ENCODE assay signal across 9 cellular contexts in the genomic region with DNA sequence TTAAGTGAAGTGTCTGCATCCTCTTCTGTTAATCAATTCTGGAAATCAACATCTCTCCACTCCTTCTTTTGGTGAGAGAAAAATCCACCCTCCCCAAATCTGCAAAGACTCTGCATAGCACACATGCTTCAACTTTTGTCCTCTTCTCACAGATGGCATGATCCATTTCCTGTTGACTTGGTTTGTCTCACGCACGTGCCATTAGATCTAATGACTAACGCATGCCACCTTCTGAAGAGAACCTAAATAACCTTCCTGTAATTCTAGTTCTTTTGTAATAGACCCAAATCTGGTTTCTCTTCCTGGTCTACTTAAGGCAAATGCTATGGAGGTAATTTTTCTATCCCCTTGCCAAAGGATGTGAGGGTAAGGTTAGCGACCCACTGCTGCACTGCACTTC. TPM values are rescaled to one million over a fixed set of nuclear protein-coding genes. Genes with fewer than 3 reads are reported as not detected.
DNase-seq lines count a peak whose midpoint lies in the region; ATAC-seq and TF ChIP-seq lines count a peak whose summit lies in the region.
"Had no signal": no experiment of that assay in that cellular context is flagged by ENCODE, and none has a peak within 500 bp of the region (broad histone marks: within the 10 kb centered on the region; RNA-seq: fewer than 3 reads in every experiment).

No MANE protein-coding gene starts in this region.

- peak overlapping the region in 3 of 4 donors; percentile 3 to 53 (median 51) for H3K4me3 Mint-ChIP-seq in CD4-positive, CD25-positive, alpha-beta regulatory T cell
- H3K4me3 Mint-ChIP-seq in stimulated activated effector memory CD8-positive, alpha-beta T cell treated with anti-CD3 and anti-CD28 coated beads, Interleukin-12 subunit alpha, Interleukin-12 subunit beta, amount 100 ng/mL, for 72 hours: no peak overlapping the region

- no peaks in the 10 kb centered on the region for H3K9me2 ChIP-seq in MM.1S (replicated peaks; ENCODE audit: insufficient read depth, low read length)

- no peaks in the 10 kb centered on the region for H3K9me3 Mint-ChIP-seq in CD4-positive, CD25-positive, alpha-beta regulatory T cell
- no peaks in the 10 kb centered on the region for H3K9me3 Mint-ChIP-seq in stimulated activated effector memory CD8-positive, alpha-beta T cell treated with anti-CD3 and anti-CD28 coated beads, Interleukin-12 subunit alpha, Interleukin-12 subunit beta, amount 100 ng/mL, for 72 hours

- no peaks in the 10 kb centered on the region for H4K20me1 ChIP-seq in MM.1S (ENCODE audit: insufficient read depth, low read length)

- H3K9ac ChIP-seq in MM.1S (ENCODE audit: low read length): peak overlapping the region; percentile 71

- H3K4me2 ChIP-seq in MM.1S (ENCODE audit: low read depth, low read length): peak overlapping the region; percentile 97

- no peaks in the 10 kb centered on the region for H3K9me3 ChIP-seq in CD4-positive, CD25-positive, alpha-beta regulatory T cell (ENCODE audit: control insufficient read depth in 2 of 2, low read length in 2 of 2)
- H3K9me3 ChIP-seq in MM.1S (replicated peaks; ENCODE audit: insufficient read depth, low read length): no peaks in the 10 kb centered on the region

- H3K27ac ChIP-seq in CD4-positive, CD25-positive, alpha-beta regulatory T cell (ENCODE audit: insufficient read depth, low read length, poor library complexity, severe bottlenecking): peak overlapping the region; percentile 56
- H3K27ac ChIP-seq in MM.1S (ENCODE audit: low read length): peak overlapping the region; percentile 97

- peak; percentile 46 for TF ChIP-seq CTCF in MM.1S (IDR thresholded peaks at IDR 0.05; ENCODE audit: low read length)

- peak overlapping the region; percentile 41 for H2AFZ ChIP-seq in MM.1S (ENCODE audit: low read length)

- peaks cover 7 to 30% (median 16%) of the 10 kb centered on the region in 4 donors for H3K4me1 Mint-ChIP-seq in CD4-positive, CD25-positive, alpha-beta regulatory T cell
- peaks cover 9% of the 10 kb centered on the region for H3K4me1 Mint-ChIP-seq in stimulated activated effector memory CD8-positive, alpha-beta T cell treated with anti-CD3 and anti-CD28 coated beads, Interleukin-12 subunit alpha, Interleukin-12 subunit beta, amount 100 ng/mL, for 72 hours

- no peaks in the 10 kb centered on the region for H3K36me3 ChIP-seq in CD4-positive, CD25-positive, alpha-beta regulatory T cell (ENCODE audit: control insufficient read depth, insufficient read depth, low read length)
- H3K36me3 ChIP-seq in MM.1S (replicated peaks; ENCODE audit: insufficient read depth, low read length): no peaks in the 10 kb centered on the region

- DNase-seq in CD4-positive, CD25-positive, alpha-beta regulatory T cell: peak; percentile 4 to 93 (median 74)
- DNase-seq in MM.1S: peak; percentile 91
- DNase-seq in amniotic epithelial cell (ENCODE audit: low read depth): peak; percentile 51
- no peak for DNase-seq in stimulated activated effector memory CD8-positive, alpha-beta T cell treated with anti-CD3 and anti-CD28 coated beads, Interleukin-12 subunit alpha, Interleukin-12 subunit beta, amount 100 ng/mL, for 72 hours (ENCODE audit: low spot score in 2 of 2)
- no peak for DNase-seq in AG08396 (ENCODE audit: low spot score)
- no peak for DNase-seq in NCI-H510A treated with DMSO at 0.1 percent for 48 hours (lab: John Stamatoyannopoulos, UW)

- peak; percentile 99 for ATAC-seq in CD4-positive, CD25-positive, alpha-beta regulatory T cell (ENCODE audit: low read depth in 2 of 2)
- ATAC-seq in GM19455 (IDR thresholded peaks at IDR 0.05; ENCODE audit: unreplicated experiment): peak; percentile 57
- ATAC-seq in stimulated activated effector memory CD8-positive, alpha-beta T cell treated with anti-CD3 and anti-CD28 coated beads, Interleukin-12 subunit alpha, Interleukin-12 subunit beta, amount 100 ng/mL, for 72 hours: peak; percentile 70
- ATAC-seq in HG02884 (IDR thresholded peaks at IDR 0.05; ENCODE audit: unreplicated experiment): no peak

- H3K27ac Mint-ChIP-seq in CD4-positive, CD25-positive, alpha-beta regulatory T cell: peak overlapping the region; percentile 92 to 99 (median 97)
- no peak overlapping the region for H3K27ac Mint-ChIP-seq in stimulated activated effector memory CD8-positive, alpha-beta T cell treated with anti-CD3 and anti-CD28 coated beads, Interleukin-12 subunit alpha, Interleukin-12 subunit beta, amount 100 ng/mL, for 72 hours

- H3K36me3 Mint-ChIP-seq in CD4-positive, CD25-positive, alpha-beta regulatory T cell: no peaks in the 10 kb centered on the region
- H3K36me3 Mint-ChIP-seq in stimulated activated effector memory CD8-positive, alpha-beta T cell treated with anti-CD3 and anti-CD28 coated beads, Interleukin-12 subunit alpha, Interleukin-12 subunit beta, amount 100 ng/mL, for 72 hours: no peaks in the 10 kb centered on the region

- no peaks in the 10 kb centered on the region for H3K27me3 ChIP-seq in CD4-positive, CD25-positive, alpha-beta regulatory T cell (ENCODE audit: control insufficient read depth, insufficient read depth, low read length)
- H3K27me3 ChIP-seq in MM.1S (replicated peaks; ENCODE audit: insufficient read depth, low read length): no peaks in the 10 kb centered on the region

- peaks cover 43% of the 10 kb centered on the region for H3F3A ChIP-seq in MM.1S (ENCODE audit: insufficient read depth, low read length)

- peaks cover 16% of the 10 kb centered on the region for H3K4me1 ChIP-seq in CD4-positive, CD25-positive, alpha-beta regulatory T cell (ENCODE audit: control insufficient read depth, insufficient read depth, low read length, poor library complexity, severe bottlenecking)
- H3K4me1 ChIP-seq in MM.1S (ENCODE audit: low read length): peaks cover 65% of the 10 kb centered on the region

- H3K27me3 Mint-ChIP-seq in CD4-positive, CD25-positive, alpha-beta regulatory T cell: no peaks in the 10 kb centered on the region

- H3K4me3 ChIP-seq in CD4-positive, CD25-positive, alpha-beta regulatory T cell (ENCODE audit: low read depth, low read length): peak overlapping the region; percentile 48
- peak overlapping the region; percentile 35 for H3K4me3 ChIP-seq in MM.1S (ENCODE audit: low read length)

- H3K79me2 ChIP-seq in MM.1S (ENCODE audit: low read length): no peaks in the 10 kb centered on the region

RNA-seq across cellular contexts. Expression of gene ATOSA, which starts 51.0 kb away (rescaled TPM):
- 139 TPM for total RNA-seq in CD4-positive, CD25-positive, alpha-beta regulatory T cell
- 10 to 100 TPM; 13.5 to 20.5 (median 17.8) TPM for polyA plus RNA-seq in CD4-positive, CD25-positive, alpha-beta regulatory T cell

RNA-seq across cellular contexts. Expression of gene ONECUT1, which starts 60.0 kb away (rescaled TPM):
- not detected for total RNA-seq in CD4-positive, CD25-positive, alpha-beta regulatory T cell
- not detected for polyA plus RNA-seq in CD4-positive, CD25-positive, alpha-beta regulatory T cell
- polyA plus RNA-seq: urinary bladder had no signal

Comparison
In these comparisons a context has a peak if more than half of its experiments do, and no peak if none do; other contexts are left out.
1. DNase-seq: peak in CD4-positive, CD25-positive, alpha-beta regulatory T cell (3 of 3), MM.1S (single experiment) and amniotic epithelial cell (single experiment); none in stimulated activated effector memory CD8-positive, alpha-beta T cell treated with anti-CD3 and anti-CD28 coated beads, Interleukin-12 subunit alpha, Interleukin-12 subunit beta, amount 100 ng/mL, for 72 hours (0 of 2), AG08396 (single experiment) and NCI-H510A treated with DMSO at 0.1 percent for 48 hours (single experiment).